1 cellular context compared by ENCODE assay signal in genomic region chr19:10962863-10963262, GRCh38.
TF ChIP-seq lines count a peak whose summit lies in the region.

No MANE protein-coding gene starts in this region.

TF ChIP-seq in HepG2, 621 proteins besides CTCF, POLR2A, EP300 and RAD21:
- TF ChIP-seq ZKSCAN1 (IDR thresholded peaks at IDR 0.05; ENCODE audit: low read length) (peak; percentile 80), SIN3B (IDR thresholded peaks at IDR 0.05; ENCODE audit: low read length) (no peak)
